ENCODE assay signal across 33 cellular contexts in the genomic region with DNA sequence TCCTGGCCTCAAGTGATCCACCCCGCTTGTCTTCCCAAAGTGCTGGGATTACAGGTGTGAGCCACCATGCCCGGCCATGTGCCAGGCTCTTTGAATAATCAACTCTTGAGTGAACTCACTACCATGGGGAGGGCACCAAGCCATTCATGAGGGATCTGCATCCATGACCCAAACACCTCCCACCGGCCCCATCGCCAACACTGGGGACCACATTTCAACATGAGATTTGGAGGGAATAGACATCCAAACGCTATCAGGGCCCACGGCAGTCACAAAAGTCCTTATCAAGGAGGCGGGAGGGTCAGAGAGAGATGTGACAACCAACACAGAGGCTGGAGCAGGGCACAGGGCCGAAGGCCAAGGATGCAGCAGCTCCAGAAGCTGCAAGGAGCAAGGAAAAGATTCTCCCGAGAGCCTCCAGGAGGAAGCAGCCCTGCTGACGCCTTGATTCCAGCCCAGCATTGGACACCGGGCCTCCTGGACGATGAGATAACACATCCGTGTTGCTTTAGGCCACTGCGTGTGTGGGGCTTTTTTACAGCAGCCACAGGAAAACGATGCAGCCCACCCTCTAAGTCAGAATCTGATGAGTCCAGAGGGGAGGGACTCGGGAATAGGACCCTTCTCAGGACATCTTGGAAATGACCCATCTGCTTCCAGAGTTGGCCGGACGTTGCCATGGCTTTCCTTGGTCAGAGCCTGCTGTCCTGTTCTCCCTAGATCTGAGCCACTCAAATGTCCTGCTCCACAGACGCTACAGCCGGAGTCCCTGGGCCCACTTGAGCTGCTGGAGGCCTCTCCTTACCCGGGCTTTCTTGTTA.
"Had no signal": no experiment of that assay in that cellular context is flagged by ENCODE, and none has a peak within 500 bp of the region (broad histone marks: within the 10 kb centered on the region; RNA-seq: fewer than 3 reads in every experiment).

No MANE protein-coding gene starts in this region.

- H3K9me3 Mint-ChIP-seq: activated T-helper 17 cell treated with anti-CD3 and anti-CD28 coated beads, Interleukin-2, amount 50 U/mL, for 72 hours had no signal

- H3K36me3 Mint-ChIP-seq: activated CD4-positive, alpha-beta memory T cell treated with anti-CD3 and anti-CD28 coated beads for 36 hours had no signal

- H3K27me3 ChIP-seq: ascending aorta, body of pancreas, breast epithelium had no signal

- H3K4me3 Mint-ChIP-seq: activated B cell treated with CpG ODN at 0.5 μM for 24 hours; activated CD4-positive, alpha-beta memory T cell treated with anti-CD3 and anti-CD28 coated beads for 36 hours; activated naive CD8-positive, alpha-beta T cell treated with anti-CD3 and anti-CD28 coated beads, Interleukin-2, amount 10 ng/mL, durations not matched to agents 7 days and 5 days; activated T-cell treated with anti-CD3 and anti-CD28 coated beads, Interleukin-2, amount 50 U/mL, for 72 hours; activated T-helper 17 cell treated with anti-CD3 and anti-CD28 coated beads, Interleukin-2, amount 50 U/mL, for 72 hours had no signal

- DNase-seq: activated B cell treated with CpG ODN at 0.5 μM for 24 hours; activated CD4-positive, alpha-beta memory T cell treated with anti-CD3 and anti-CD28 coated beads for 36 hours; activated CD4-positive, alpha-beta T cell treated with anti-CD3 and anti-CD28 coated beads for 4 hours; activated CD4-positive, alpha-beta T cell treated with anti-CD3 and anti-CD28 coated beads, Interleukin-2, amount 50 U/mL, for 1 hour; activated CD4-positive, CD25-positive, alpha-beta regulatory T cell treated with anti-CD3 and anti-CD28 coated beads, Interleukin-2, amount 50 U/mL, for 72 hours; activated effector memory CD4-positive, alpha-beta T cell treated with anti-CD3 and anti-CD28 coated beads, Interleukin-2, amount 50 U/mL, for 16 hours; activated naive CD4-positive, alpha-beta T cell; activated naive CD4-positive, alpha-beta T cell treated with anti-CD3 and anti-CD28 coated beads, Interleukin-2, amount 50 U/mL, for 16 hours; activated naive CD8-positive, alpha-beta T cell treated with anti-CD3 and anti-CD28 coated beads, Interleukin-2, amount 10 ng/mL, durations not matched to agents 7 days and 5 days; activated T-cell treated with anti-CD3 and anti-CD28 coated beads, Interleukin-2, amount 50 U/mL, for 1 hour; activated T-cell treated with anti-CD3 and anti-CD28 coated beads, Interleukin-2, amount 50 U/mL, for 72 hours; amygdala; caudate nucleus; KG1; MM.1S; NCI-H1092; NCI-H1436 treated with DMSO at 0.1 percent for 48 hours; NCI-H1694 treated with DMSO at 0.1 percent for 48 hours; NCI-H2029; NCI-H345; NCI-H524 treated with DMSO at 0.1 percent for 48 hours; SIG-M5; SW 1271; T-helper 1 cell; T-helper 2 cell; T-helper 9 cell had no signal

- H3K4me3 ChIP-seq: ascending aorta, body of pancreas, breast epithelium had no signal

- H3K4me1 ChIP-seq: ascending aorta, body of pancreas, breast epithelium had no signal

- H3K27ac ChIP-seq: ascending aorta, body of pancreas, breast epithelium, VCaP had no signal

- H3K27me3 Mint-ChIP-seq: activated CD4-positive, alpha-beta memory T cell treated with anti-CD3 and anti-CD28 coated beads for 36 hours; activated T-helper 17 cell treated with anti-CD3 and anti-CD28 coated beads, Interleukin-2, amount 50 U/mL, for 72 hours had no signal

- ATAC-seq: activated T-cell treated with anti-CD3 and anti-CD28 coated beads, Interleukin-2, amount 50 U/mL, for 72 hours; activated T-helper 17 cell treated with anti-CD3 and anti-CD28 coated beads, Interleukin-2, amount 50 U/mL, for 72 hours; body of pancreas; Panc1; Right ventricle myocardium inferior had no signal

- H3K36me3 ChIP-seq: ascending aorta, breast epithelium had no signal

- H3K27ac Mint-ChIP-seq: activated B cell treated with CpG ODN at 0.5 μM for 24 hours; activated CD4-positive, alpha-beta memory T cell treated with anti-CD3 and anti-CD28 coated beads for 36 hours; activated naive CD8-positive, alpha-beta T cell treated with anti-CD3 and anti-CD28 coated beads, Interleukin-2, amount 10 ng/mL, durations not matched to agents 7 days and 5 days; activated T-cell treated with anti-CD3 and anti-CD28 coated beads, Interleukin-2, amount 50 U/mL, for 72 hours; activated T-helper 17 cell treated with anti-CD3 and anti-CD28 coated beads, Interleukin-2, amount 50 U/mL, for 72 hours had no signal

- H3K4me1 Mint-ChIP-seq: activated B cell treated with CpG ODN at 0.5 μM for 24 hours had no signal
